Comparison of ENCODE assay signal across 31 cellular contexts in genomic region chr10:124375691-124376090, GRCh38.
"Had no signal": no experiment of that assay in that cellular context is flagged by ENCODE, and none has a peak within 500 bp of the region (broad histone marks: within the 10 kb centered on the region; RNA-seq: fewer than 3 reads in every experiment).

No MANE protein-coding gene starts in this region.

- H3K27me3 ChIP-seq: neural progenitor cell, ovary, right lobe of liver, thyroid gland, vagina had no signal

- H3K36me3 ChIP-seq: neural progenitor cell, neutrophil, ovary, right lobe of liver, spleen, thoracic aorta, thyroid gland, tibial nerve, upper lobe of left lung, vagina had no signal

- H3K9me3 Mint-ChIP-seq: natural killer cell; stimulated activated naive CD8-positive, alpha-beta T cell treated with anti-CD3 and anti-CD28 coated beads, Interleukin-15, amount 100 ng/mL, for 72 hours had no signal

- DNase-seq: naive thymus-derived CD4-positive, alpha-beta T cell; natural killer cell; occipital lobe; ovary; psoas muscle; right cardiac atrium; right lobe of liver; spleen; stimulated activated CD4-positive, alpha-beta T cell treated with anti-CD3 and anti-CD28 coated beads, Interleukin-12 subunit alpha, Interleukin-12 subunit beta, amount 100 ng/mL, for 4 hours; stimulated activated CD4-positive, alpha-beta T cell treated with anti-CD3 and anti-CD28 coated beads, Interleukin-1b, Interleukin-23, amount 100 ng/mL, for 48 hours; stimulated activated CD4-positive, alpha-beta T cell treated with anti-CD3 and anti-CD28 coated beads, Interleukin-4, amount 100 ng/mL, for 1 hour; stimulated activated CD4-positive, alpha-beta T cell treated with anti-CD3 and anti-CD28 coated beads, Interleukin-4, amount 100 ng/mL, for 4 hours; stimulated activated CD8-positive, alpha-beta memory T cell treated with anti-CD3 and anti-CD28 coated beads, Interleukin-4, amount 100 ng/mL, for 48 hours; stimulated activated naive CD4-positive, alpha-beta T cell; stimulated activated naive CD8-positive, alpha-beta T cell treated with anti-CD3 and anti-CD28 coated beads, Interleukin-15, amount 100 ng/mL, for 72 hours; stimulated activated naive CD8-positive, alpha-beta T cell treated with anti-CD3 and anti-CD28 coated beads, Interleukin-15, Interleukin-2, amounts not matched to agents 100 U/mL and 50 U/mL, for 24 hours; substantia nigra; thyroid gland; trophoblast cell; upper lobe of left lung had no signal

- H3K9me3 ChIP-seq: neutrophil, ovary, psoas muscle, right lobe of liver, thoracic aorta, thyroid gland, tibial nerve, upper lobe of left lung, vagina had no signal

- H3K4me3 ChIP-seq: neural progenitor cell, ovary, psoas muscle, right lobe of liver, skin epidermis, smooth muscle cell, spleen, thoracic aorta, thyroid gland, tibial nerve, upper lobe of left lung, vagina had no signal

- H3K9ac ChIP-seq: neural progenitor cell, parathyroid adenoma had no signal

- H3K4me2 ChIP-seq: smooth muscle cell had no signal

- H3K27ac ChIP-seq: neural progenitor cell, neutrophil, ovary, parathyroid adenoma, psoas muscle, right lobe of liver, skin epidermis, spleen, thoracic aorta, thyroid gland, tibial nerve, upper lobe of left lung, vagina had no signal

- H3K4me3 Mint-ChIP-seq: naive thymus-derived CD4-positive, alpha-beta T cell; natural killer cell; nephron; neural progenitor cell; stimulated activated memory B cell treated with anti-CD40 and anti-IgM and Interleukin-4, amounts not matched to agents 10 μg/mL and 1 μg/mL and 100 μg/mL, for 72 hours; stimulated activated naive CD8-positive, alpha-beta T cell treated with anti-CD3 and anti-CD28 coated beads, Interleukin-15, amount 100 ng/mL, for 72 hours had no signal

- H3K4me1 ChIP-seq: parathyroid adenoma, psoas muscle, right lobe of liver, thyroid gland, tibial nerve, upper lobe of left lung, vagina had no signal

- H3K27ac Mint-ChIP-seq: naive thymus-derived CD4-positive, alpha-beta T cell; natural killer cell; nephron; neural progenitor cell; progenitor cell of endocrine pancreas; stimulated activated memory B cell treated with anti-CD40 and anti-IgM and Interleukin-4, amounts not matched to agents 10 μg/mL and 1 μg/mL and 100 μg/mL, for 72 hours; stimulated activated naive CD8-positive, alpha-beta T cell treated with anti-CD3 and anti-CD28 coated beads, Interleukin-15, amount 100 ng/mL, for 72 hours had no signal

- H3K36me3 Mint-ChIP-seq: natural killer cell, neural progenitor cell had no signal

- H3K4me1 Mint-ChIP-seq: stimulated activated memory B cell treated with anti-CD40 and anti-IgM and Interleukin-4, amounts not matched to agents 10 μg/mL and 1 μg/mL and 100 μg/mL, for 72 hours; stimulated activated naive CD8-positive, alpha-beta T cell treated with anti-CD3 and anti-CD28 coated beads, Interleukin-15, amount 100 ng/mL, for 72 hours had no signal
